ENCODE assay signal across 24 cellular contexts in genomic region chr5:79663212-79663611, GRCh38.
"Had no signal": no experiment of that assay in that cellular context is flagged by ENCODE, and none has a peak within 500 bp of the region (broad histone marks: within the 10 kb centered on the region; RNA-seq: fewer than 3 reads in every experiment).

No MANE protein-coding gene starts in this region.

- H3K27me3 Mint-ChIP-seq: activated CD4-positive, alpha-beta T cell treated with anti-CD3 and anti-CD28 coated beads, Interleukin-2, amount 10 ng/mL, durations not matched to agents 24 days and 14 days; activated naive CD8-positive, alpha-beta T cell had no signal

- DNase-seq: activated CD4-positive, alpha-beta T cell treated with anti-CD3 and anti-CD28 coated beads, Interleukin-2, amount 10 ng/mL, durations not matched to agents 24 days and 14 days; activated CD4-positive, alpha-beta T cell treated with anti-CD3 and anti-CD28 coated beads, Interleukin-2, amount 50 U/mL, for 48 hours; activated gamma-delta T cell; activated naive CD4-positive, alpha-beta T cell treated with anti-CD3 and anti-CD28 coated beads for 36 hours; adrenal gland; anterior cingulate cortex; caudate nucleus; MG63; MV-4-11; NCI-H1105; NCI-H1436; NCI-H1694 treated with DMSO at 0.1 percent for 48 hours; NCI-H2029 treated with DMSO at 0.1 percent for 48 hours; NCI-H510A treated with DMSO at 0.1 percent for 48 hours; NCI-H69; NK-92 treated with Interleukin-12 subunit alpha and Interleukin-12 subunit beta, amount 100 ng/mL, for 24 hours; OCI-M1; RPMI8226 had no signal

- H3K4me3 Mint-ChIP-seq: activated CD4-positive, alpha-beta T cell treated with anti-CD3 and anti-CD28 coated beads, Interleukin-2, amount 10 ng/mL, durations not matched to agents 24 days and 14 days; activated naive CD4-positive, alpha-beta T cell treated with anti-CD3 and anti-CD28 coated beads for 36 hours; activated naive CD8-positive, alpha-beta T cell; activated T-helper 1 cell treated with anti-CD3 and anti-CD28 coated beads, Interleukin-12 subunit alpha, Interleukin-12 subunit beta, Interleukin-2, Interleukin-4 antibody, amounts not matched to agents 30 ng/mL and 10 ng/mL and 1 ng/mL, durations not matched to agents 14 hours and 24 hours and 36 hours; T-helper 2 cell treated with Interferon-gamma antibody and Interleukin-4, amounts not matched to agents 5 μg/mL and 100 μg/mL, for 36 hours had no signal

- H3K9me3 ChIP-seq: adrenal gland had no signal

- H3K9me3 Mint-ChIP-seq: activated naive CD4-positive, alpha-beta T cell treated with anti-CD3 and anti-CD28 coated beads for 36 hours; activated T-helper 1 cell treated with anti-CD3 and anti-CD28 coated beads, Interleukin-12 subunit alpha, Interleukin-12 subunit beta, Interleukin-2, Interleukin-4 antibody, amounts not matched to agents 30 ng/mL and 10 ng/mL and 1 ng/mL, durations not matched to agents 14 hours and 24 hours and 36 hours had no signal

- H3K27me3 ChIP-seq: adrenal gland, MG63 had no signal

- H3K27ac ChIP-seq: adrenal gland, SK-N-MC had no signal

- H3K4me3 ChIP-seq: adrenal gland, MG63, SK-N-MC had no signal

- ATAC-seq: Panc1, Right ventricle myocardium inferior had no signal

- H3K27ac Mint-ChIP-seq: activated CD4-positive, alpha-beta T cell treated with anti-CD3 and anti-CD28 coated beads, Interleukin-2, amount 10 ng/mL, durations not matched to agents 24 days and 14 days; activated naive CD4-positive, alpha-beta T cell treated with anti-CD3 and anti-CD28 coated beads for 36 hours; activated naive CD8-positive, alpha-beta T cell; activated T-helper 1 cell treated with anti-CD3 and anti-CD28 coated beads, Interleukin-12 subunit alpha, Interleukin-12 subunit beta, Interleukin-2, Interleukin-4 antibody, amounts not matched to agents 30 ng/mL and 10 ng/mL and 1 ng/mL, durations not matched to agents 14 hours and 24 hours and 36 hours; T-helper 2 cell treated with Interferon-gamma antibody and Interleukin-4, amounts not matched to agents 5 μg/mL and 100 μg/mL, for 36 hours had no signal

- H3K4me1 ChIP-seq: adrenal gland had no signal
